In the genomic region with DNA sequence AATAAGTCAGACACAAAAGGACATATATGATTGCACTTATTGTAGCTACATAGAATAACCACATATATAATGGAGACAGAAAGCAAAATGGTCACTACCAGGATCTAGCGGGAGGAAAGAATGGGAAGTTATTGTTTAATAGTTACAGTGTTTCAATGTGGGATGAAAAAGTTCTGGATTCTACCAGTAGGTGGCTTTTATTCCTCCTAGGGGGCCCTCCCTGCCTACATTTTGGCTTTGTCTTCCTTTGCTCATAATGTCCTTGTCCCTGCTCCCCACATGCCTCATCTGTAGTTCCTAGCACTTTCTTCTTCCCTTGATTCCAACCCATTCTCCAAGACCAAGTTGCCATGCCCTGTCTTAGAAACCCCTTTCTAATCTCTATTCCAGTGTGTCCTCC, we compare ENCODE assay signal across 15 cellular contexts. TPM values are rescaled to one million over a fixed set of nuclear protein-coding genes. Genes with fewer than 3 reads are reported as not detected.
DNase-seq lines count a peak whose midpoint lies in the region; ATAC-seq and TF ChIP-seq lines count a peak whose summit lies in the region.
"Had no signal": no experiment of that assay in that cellular context is flagged by ENCODE, and none has a peak within 500 bp of the region (broad histone marks: within the 10 kb centered on the region; RNA-seq: fewer than 3 reads in every experiment).

No MANE protein-coding gene starts in this region.

- H2BK120ac ChIP-seq in mesendoderm (ENCODE audit: low read depth, low read length) = no peak overlapping the region

- H3K9ac ChIP-seq in mesendoderm (ENCODE audit: low read length) = no peak overlapping the region

- H3K9me2 ChIP-seq in DOHH2 (replicated peaks; ENCODE audit: control insufficient read depth, low read length) = no peaks in the 10 kb centered on the region

- H3K23ac ChIP-seq in mesendoderm (ENCODE audit: low read length) = no peak overlapping the region

- peak; percentile 17 for DNase-seq in HT-29 (ENCODE audit: low spot score)
- DNase-seq in WERI-Rb-1 = no peak
- DNase-seq in mesendoderm = peak; percentile 21
- no peak for DNase-seq in Ammon's horn (ENCODE audit: low spot score)
- DNase-seq in NCI-H446 (lab: John Stamatoyannopoulos, UW) = no peak
- DNase-seq: activated CD8-positive, alpha-beta T cell treated with anti-CD3 and anti-CD28 coated beads for 36 hours; activated gamma-delta T cell; body of pancreas; left ventricle myocardium superior; NCI-H2081; OCI-M1; T-helper 9 cell had no signal

- H2AK5ac ChIP-seq in mesendoderm (ENCODE audit: low read length) = no peak overlapping the region

- H3K4me3 ChIP-seq in DOHH2 (ENCODE audit: low read length) = no peak overlapping the region
- H3K4me3 ChIP-seq in WERI-Rb-1 (ENCODE audit: low read depth, low read length) = no peak overlapping the region
- H3K4me3 ChIP-seq in mesendoderm (ENCODE audit: low read length) = no peak overlapping the region
- H3K4me3 ChIP-seq: body of pancreas, smooth muscle cell had no signal

- no peaks in the 10 kb centered on the region for H3K4me1 ChIP-seq in DOHH2 (ENCODE audit: control insufficient read depth, low read length)
- H3K4me1 ChIP-seq in mesendoderm (ENCODE audit: control insufficient read depth, low read depth, low read length) = no peaks in the 10 kb centered on the region
- H3K4me1 ChIP-seq: body of pancreas had no signal

- no peak for ATAC-seq in GM21576 (IDR thresholded peaks at IDR 0.05; ENCODE audit: unreplicated experiment)
- ATAC-seq: activated CD8-positive, alpha-beta T cell treated with anti-CD3 and anti-CD28 coated beads for 36 hours; body of pancreas; left ventricle myocardium superior had no signal

- no peak overlapping the region for H3K56ac ChIP-seq in mesendoderm (ENCODE audit: low read length)

- H3K18ac ChIP-seq in mesendoderm (ENCODE audit: low read length) = no peak overlapping the region

- H4K20me1 ChIP-seq in DOHH2 (ENCODE audit: control insufficient read depth, insufficient read depth, low read depth, low read length) = no peaks in the 10 kb centered on the region

- H3K4ac ChIP-seq in mesendoderm (ENCODE audit: low read depth, low read length) = no peak overlapping the region

- H3K4me2 ChIP-seq in DOHH2 (ENCODE audit: low read length) = no peak overlapping the region
- no peak overlapping the region for H3K4me2 ChIP-seq in mesendoderm (ENCODE audit: low read length)
- H3K4me2 ChIP-seq: smooth muscle cell had no signal

- no CpG with 5 or more reads among the region's 1 CpG for WGBS in mesendoderm (ENCODE audit: extremely low coverage, insufficient coverage, low lambda C conversion rate)

- no peaks in the 10 kb centered on the region for H3K36me3 ChIP-seq in DOHH2 (ENCODE audit: control insufficient read depth, low read length)
- H3K36me3 ChIP-seq in WERI-Rb-1 = no peaks in the 10 kb centered on the region
- no peaks in the 10 kb centered on the region for H3K36me3 ChIP-seq in mesendoderm (ENCODE audit: control insufficient read depth, insufficient read depth, low read length)

- H2BK15ac ChIP-seq in mesendoderm (replicated peaks; ENCODE audit: low read depth) = no peak overlapping the region

- H4K5ac ChIP-seq in mesendoderm (ENCODE audit: low read length) = no peak overlapping the region

- H3F3A ChIP-seq in DOHH2 (ENCODE audit: control insufficient read depth, insufficient read depth) = no peaks in the 10 kb centered on the region

- no peaks in the 10 kb centered on the region for H3K79me1 ChIP-seq in mesendoderm (ENCODE audit: low read length)

- H3K9me3 ChIP-seq in DOHH2 (ENCODE audit: control insufficient read depth, insufficient read depth, low read length) = no peaks in the 10 kb centered on the region
- no peaks in the 10 kb centered on the region for H3K9me3 ChIP-seq in WERI-Rb-1 (ENCODE audit: severe bottlenecking)
- H3K9me3 ChIP-seq: body of pancreas had no signal

- peak; percentile 56 for TF ChIP-seq CTCF in DOHH2 (IDR thresholded peaks at IDR 0.05; ENCODE audit: low read depth, low read length, poor library complexity, severe bottlenecking)
- TF ChIP-seq CTCF in WERI-Rb-1 (IDR thresholded peaks at IDR 0.05; ENCODE audit: low read depth, low read length) = peak; percentile 37; the same call in 1 of the 2 replicates

- H3K27ac ChIP-seq in DOHH2 (ENCODE audit: low read depth, low read length) (no peak overlapping the region), WERI-Rb-1 (no peak overlapping the region), mesendoderm (ENCODE audit: low read depth, low read length) (no peak overlapping the region)
- H3K27ac ChIP-seq: body of pancreas had no signal

- no peak overlapping the region for H4K8ac ChIP-seq in mesendoderm (ENCODE audit: low read depth, low read length)

- no peak overlapping the region for H2BK5ac ChIP-seq in mesendoderm (ENCODE audit: low read length)

- H3K79me2 ChIP-seq in DOHH2 (ENCODE audit: control insufficient read depth, low read length) (no peaks in the 10 kb centered on the region), mesendoderm (ENCODE audit: control insufficient read depth, insufficient read depth, low read length) (no peaks in the 10 kb centered on the region)

- H3K27me3 ChIP-seq in DOHH2 (ENCODE audit: control insufficient read depth, low read length) (no peaks in the 10 kb centered on the region), WERI-Rb-1 (ENCODE audit: insufficient read depth, low read depth, severe bottlenecking) (no peaks in the 10 kb centered on the region), mesendoderm (ENCODE audit: insufficient read depth, low read length, poor library complexity) (no peaks in the 10 kb centered on the region)
- H3K27me3 ChIP-seq: body of pancreas had no signal

RNA-seq across cellular contexts. Expression of a gene that starts 16.3 kb away (rescaled TPM):
- 9.9 and 11.3 TPM in 2 replicates for total RNA-seq in HT-29 (2014; rRNA removed; shearing (Covaris generic))
- polyA plus RNA-seq in mesendoderm (2013, experiment 1 of 2) = 4.6 TPM
- 4.5 TPM for polyA plus RNA-seq in mesendoderm (2013, experiment 2 of 2)

Comparison
In these comparisons a context has a peak if more than half of its experiments do, and no peak if none do; other contexts are left out.
1. DNase-seq: peak in HT-29 (single experiment) and mesendoderm (single experiment); none in WERI-Rb-1 (single experiment), Ammon's horn (single experiment) and NCI-H446 (0 of 2).